12 cellular contexts compared by ENCODE assay signal in the genomic region with DNA sequence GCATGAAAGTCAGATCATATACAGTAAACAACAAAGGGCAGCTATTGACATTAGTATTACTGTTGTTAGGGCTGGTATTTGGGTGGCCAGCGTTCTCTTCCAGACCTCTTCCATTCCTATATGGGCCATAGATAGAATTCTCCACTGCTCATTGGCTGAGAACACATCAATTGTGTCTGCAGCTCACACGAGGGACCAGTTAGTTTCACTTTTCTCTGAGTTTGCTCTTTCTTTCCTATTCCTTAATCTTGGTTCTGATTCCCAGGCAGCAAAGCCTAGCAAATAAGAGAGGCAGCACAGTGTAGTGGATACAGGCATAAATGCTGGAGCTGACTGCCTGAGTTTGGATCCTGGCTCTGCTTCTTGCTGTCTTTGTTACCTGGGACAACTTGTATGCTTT.
"Had no signal": no experiment of that assay in that cellular context is flagged by ENCODE, and none has a peak within 500 bp of the region (broad histone marks: within the 10 kb centered on the region; RNA-seq: fewer than 3 reads in every experiment).

No MANE protein-coding gene starts in this region.

- DNase-seq: activated CD4-positive, alpha-beta T cell treated with anti-CD3 and anti-CD28 coated beads for 48 hours; activated naive CD4-positive, alpha-beta T cell; dermis blood vessel endothelial cell; erythroblast; foreskin keratinocyte; mesenchymal stem cell; stimulated activated CD4-positive, alpha-beta T cell treated with anti-CD3 and anti-CD28 coated beads, Interleukin-15, amount 100 ng/mL, for 24 hours; stimulated activated CD4-positive, alpha-beta T cell treated with anti-CD3 and anti-CD28 coated beads, Interleukin-4, amount 100 ng/mL, for 24 hours; T-cell; T1000 had no signal

- H3K27ac ChIP-seq: foreskin keratinocyte, VCaP had no signal

- H3K4me1 ChIP-seq: foreskin keratinocyte had no signal

- ATAC-seq: foreskin keratinocyte, left lobe of liver, T-cell had no signal

- H3K27me3 ChIP-seq: foreskin keratinocyte had no signal
